ENCODE assay signal across 16 cellular contexts in genomic region chr9:34383904-34384303, GRCh38. TPM values are rescaled to one million over a fixed set of nuclear protein-coding genes. Genes with fewer than 3 reads are reported as not detected.
A peak's percentile ranks its signal among the peaks of the same experiment; 100 is the strongest.
DNase-seq lines count a peak whose midpoint lies in the region; ATAC-seq and TF ChIP-seq lines count a peak whose summit lies in the region.
"Had no signal": no experiment of that assay in that cellular context is flagged by ENCODE, and none has a peak within 500 bp of the region (broad histone marks: within the 10 kb centered on the region; RNA-seq: fewer than 3 reads in every experiment).

No MANE protein-coding gene starts in this region.

- peak overlapping the region; percentile 17 for H3K27ac Mint-ChIP-seq in Caco-2 (ENCODE audit: unreplicated experiment)
- H3K27ac Mint-ChIP-seq in activated CD8-positive, alpha-beta memory T cell treated with anti-CD3 and anti-CD28 coated beads, Interleukin-2, amount 10 ng/mL, durations not matched to agents 7 days and 5 days, result no peak overlapping the region
- H3K27ac Mint-ChIP-seq in activated CD4-positive, alpha-beta memory T cell treated with anti-CD3 and anti-CD28 coated beads, Interleukin-2, amount 10 ng/mL, durations not matched to agents 7 days and 5 days, result no peak overlapping the region

- TF ChIP-seq CTCF in Caco-2 (IDR thresholded peaks at IDR 0.05; ENCODE audit: insufficient read depth in 1 of 2, low read depth in 1 of 2, low read length in 1 of 2, severe bottlenecking in 1 of 2, unreplicated experiment in 1 of 2) (no peak), coronary artery (IDR thresholded peaks at IDR 0.05) (no peak)

- intact Hi-C loops in Caco-2 (cut with micrococcal nuclease; ENCODE audit: unreplicated experiment), result no loop called here

- H3K4me3 Mint-ChIP-seq in Caco-2 (ENCODE audit: unreplicated experiment), result no peak overlapping the region
- no peak overlapping the region for H3K4me3 Mint-ChIP-seq in activated CD8-positive, alpha-beta memory T cell treated with anti-CD3 and anti-CD28 coated beads, Interleukin-2, amount 10 ng/mL, durations not matched to agents 7 days and 5 days
- H3K4me3 Mint-ChIP-seq in activated CD4-positive, alpha-beta memory T cell treated with anti-CD3 and anti-CD28 coated beads, Interleukin-2, amount 10 ng/mL, durations not matched to agents 7 days and 5 days, result no peak overlapping the region
- H3K4me3 Mint-ChIP-seq: CD14-positive monocyte had no signal

- no TSS peak for BruUV-seq in Caco-2 (replicated peaks; lab: Mats Ljungman, UMichigan)

- no peaks in the 10 kb centered on the region for H3K9me3 Mint-ChIP-seq in Caco-2 (ENCODE audit: unreplicated experiment)
- H3K9me3 Mint-ChIP-seq in activated CD8-positive, alpha-beta memory T cell treated with anti-CD3 and anti-CD28 coated beads, Interleukin-2, amount 10 ng/mL, durations not matched to agents 7 days and 5 days (ENCODE audit: low read depth), result no peaks in the 10 kb centered on the region
- H3K9me3 Mint-ChIP-seq in activated CD4-positive, alpha-beta memory T cell treated with anti-CD3 and anti-CD28 coated beads, Interleukin-2, amount 10 ng/mL, durations not matched to agents 7 days and 5 days, result no peaks in the 10 kb centered on the region

- peaks cover 11% of the 10 kb centered on the region for H3K4me1 ChIP-seq in Caco-2
- H3K4me1 ChIP-seq in subcutaneous abdominal adipose tissue (ENCODE audit: control insufficient read depth in 5 of 5, insufficient read depth in 5 of 5, low read length in 5 of 5), result peaks cover 2 to 45% (median 40%) of the 10 kb centered on the region in 5 donors

- H3K9ac ChIP-seq in subcutaneous abdominal adipose tissue (ENCODE audit: low read length in 5 of 5), result peak overlapping the region in 1 of 5 donors; percentile 15
- H3K9ac ChIP-seq: BLaER1 had no signal

- ATAC-seq in activated CD8-positive, alpha-beta memory T cell treated with anti-CD3 and anti-CD28 coated beads, Interleukin-2, amount 10 ng/mL, durations not matched to agents 7 days and 5 days, result no peak
- ATAC-seq in GM19467 (IDR thresholded peaks at IDR 0.05; ENCODE audit: unreplicated experiment), result no peak
- ATAC-seq: HepG2 had no signal

- H3K4me1 Mint-ChIP-seq in Caco-2 (ENCODE audit: low read depth, unreplicated experiment), result peaks cover 22% of the 10 kb centered on the region
- H3K4me1 Mint-ChIP-seq in activated CD8-positive, alpha-beta memory T cell treated with anti-CD3 and anti-CD28 coated beads, Interleukin-2, amount 10 ng/mL, durations not matched to agents 7 days and 5 days, result peaks cover 22% of the 10 kb centered on the region
- peaks cover 27% of the 10 kb centered on the region for H3K4me1 Mint-ChIP-seq in activated CD4-positive, alpha-beta memory T cell treated with anti-CD3 and anti-CD28 coated beads, Interleukin-2, amount 10 ng/mL, durations not matched to agents 7 days and 5 days

- CTCF ChIA-PET in Caco-2 (lab: Charles Lee), result no interaction called here
- CTCF ChIA-PET in activated CD8-positive, alpha-beta memory T cell treated with anti-CD3 and anti-CD28 coated beads, Interleukin-2, amount 10 ng/mL, durations not matched to agents 7 days and 5 days (lab: Charles Lee), result interaction anchor here (1.6 kb wide), 1 partner anchor 20 kb away, joined by 9 read pairs; no protein-coding TSS in a partner anchor
- CTCF ChIA-PET in activated CD4-positive, alpha-beta memory T cell treated with anti-CD3 and anti-CD28 coated beads, Interleukin-2, amount 10 ng/mL, durations not matched to agents 7 days and 5 days (lab: Charles Lee), result no interaction called here

- H3K27me3 ChIP-seq in Caco-2 (replicated peaks; ENCODE audit: control insufficient read depth, insufficient read depth, low read length) (no peaks in the 10 kb centered on the region), subcutaneous abdominal adipose tissue (ENCODE audit: control insufficient read depth in 5 of 5, insufficient read depth in 4 of 5, low read length in 5 of 5) (no peaks in the 10 kb centered on the region)
- H3K27me3 ChIP-seq: BLaER1 had no signal

- no peaks in the 10 kb centered on the region for H3K36me3 Mint-ChIP-seq in Caco-2 (ENCODE audit: insufficient read depth, unreplicated experiment)
- no peaks in the 10 kb centered on the region for H3K36me3 Mint-ChIP-seq in activated CD8-positive, alpha-beta memory T cell treated with anti-CD3 and anti-CD28 coated beads, Interleukin-2, amount 10 ng/mL, durations not matched to agents 7 days and 5 days
- H3K36me3 Mint-ChIP-seq in activated CD4-positive, alpha-beta memory T cell treated with anti-CD3 and anti-CD28 coated beads, Interleukin-2, amount 10 ng/mL, durations not matched to agents 7 days and 5 days (ENCODE audit: low read depth), result no peaks in the 10 kb centered on the region
- H3K36me3 Mint-ChIP-seq: CD4-positive, alpha-beta memory T cell had no signal

- H3K36me3 ChIP-seq in Caco-2 (ENCODE audit: control insufficient read depth, insufficient read depth, low read length), result no peaks in the 10 kb centered on the region
- no peaks in the 10 kb centered on the region for H3K36me3 ChIP-seq in subcutaneous abdominal adipose tissue (ENCODE audit: control insufficient read depth in 5 of 5, insufficient read depth in 5 of 5, low read length in 5 of 5)
- H3K36me3 ChIP-seq: BLaER1 had no signal

- peaks cover under 1% of the 10 kb centered on the region for H3K27me3 Mint-ChIP-seq in Caco-2 (ENCODE audit: insufficient read depth, unreplicated experiment)
- peaks cover 4% of the 10 kb centered on the region for H3K27me3 Mint-ChIP-seq in activated CD8-positive, alpha-beta memory T cell treated with anti-CD3 and anti-CD28 coated beads, Interleukin-2, amount 10 ng/mL, durations not matched to agents 7 days and 5 days
- H3K27me3 Mint-ChIP-seq in activated CD4-positive, alpha-beta memory T cell treated with anti-CD3 and anti-CD28 coated beads, Interleukin-2, amount 10 ng/mL, durations not matched to agents 7 days and 5 days, result peaks cover 7% of the 10 kb centered on the region
- H3K27me3 Mint-ChIP-seq: CD4-positive, alpha-beta memory T cell had no signal

- DNase-seq in Caco-2 (peak in 1 of 2 experiments; percentile 14), coronary artery (ENCODE audit: low spot score) (peak; percentile 52), HuH-7.5 (ENCODE audit: low spot score) (no peak)
- peak; percentile 34 for DNase-seq in activated CD8-positive, alpha-beta memory T cell treated with anti-CD3 and anti-CD28 coated beads, Interleukin-2, amount 10 ng/mL, durations not matched to agents 7 days and 5 days
- no peak for DNase-seq in activated CD4-positive, alpha-beta memory T cell treated with anti-CD3 and anti-CD28 coated beads, Interleukin-2, amount 10 ng/mL, durations not matched to agents 7 days and 5 days
- DNase-seq: Calu3; CD4-positive, alpha-beta memory T cell; DMS79 treated with DMSO at 0.1 percent for 48 hours; GF-D8; GOT3; H7 had no signal

- H3K27ac ChIP-seq in coronary artery, result no peak overlapping the region
- peak overlapping the region; percentile 66 for H3K27ac ChIP-seq in subcutaneous abdominal adipose tissue (ENCODE audit: low read depth, low read length)
- H3K27ac ChIP-seq: BLaER1 had no signal

- H3K4me3 ChIP-seq in Caco-2 (ENCODE audit: low read depth, low read length), result no peak overlapping the region
- no peak overlapping the region for H3K4me3 ChIP-seq in coronary artery
- peak overlapping the region in 1 of 5 donors; percentile 29 for H3K4me3 ChIP-seq in subcutaneous abdominal adipose tissue (ENCODE audit: low read depth in 1 of 5, low read length in 5 of 5)
- H3K4me3 ChIP-seq: BLaER1 had no signal

- H3K9me3 ChIP-seq in Caco-2, result no peaks in the 10 kb centered on the region
- H3K9me3 ChIP-seq in subcutaneous abdominal adipose tissue (ENCODE audit: control insufficient read depth in 5 of 5, low read length in 5 of 5), result no peaks in the 10 kb centered on the region
- H3K9me3 ChIP-seq: BLaER1 had no signal

- POLR2A ChIA-PET in Caco-2 (lab: Charles Lee), result no interaction called here
- POLR2A ChIA-PET in activated CD4-positive, alpha-beta memory T cell treated with anti-CD3 and anti-CD28 coated beads, Interleukin-2, amount 10 ng/mL, durations not matched to agents 7 days and 5 days (lab: Charles Lee), result no interaction called here

RNA-seq across cellular contexts. Expression of gene MYORG, which starts 7.2 kb away (rescaled TPM):
- total RNA-seq in Caco-2 (2022), result 33.4 and 37.3 TPM in 2 replicates
- total RNA-seq in activated CD8-positive, alpha-beta memory T cell treated with anti-CD3 and anti-CD28 coated beads, Interleukin-2, amount 10 ng/mL, durations not matched to agents 7 days and 5 days, result 1 to 10 TPM; 3.7 to 4.2 TPM
- total RNA-seq in activated CD4-positive, alpha-beta memory T cell treated with anti-CD3 and anti-CD28 coated beads, Interleukin-2, amount 10 ng/mL, durations not matched to agents 7 days and 5 days, result 1 to 10 TPM; 2.7 to 4.7 TPM

RNA-seq across cellular contexts. Expression of gene NUDT2, which starts 54.5 kb away (rescaled TPM):
- 14.4 and 15.0 TPM in 2 replicates for total RNA-seq in Caco-2 (2022)
- total RNA-seq in activated CD8-positive, alpha-beta memory T cell treated with anti-CD3 and anti-CD28 coated beads, Interleukin-2, amount 10 ng/mL, durations not matched to agents 7 days and 5 days, result 10 to 100 TPM; 28.9 to 29.7 TPM
- total RNA-seq in activated CD4-positive, alpha-beta memory T cell treated with anti-CD3 and anti-CD28 coated beads, Interleukin-2, amount 10 ng/mL, durations not matched to agents 7 days and 5 days, result 10 to 100 TPM; 33.3 to 35.0 TPM

RNA-seq across cellular contexts. Expression of gene KIF24, which starts 54.8 kb away (rescaled TPM):
- total RNA-seq in Caco-2 (2022), result 3.9 and 4.4 TPM in 2 replicates
- 10 to 100 TPM in 1 of 2 experiments, 1 to 10 TPM in 1; 9.3 to 13.6 TPM for total RNA-seq in activated CD8-positive, alpha-beta memory T cell treated with anti-CD3 and anti-CD28 coated beads, Interleukin-2, amount 10 ng/mL, durations not matched to agents 7 days and 5 days
- total RNA-seq in activated CD4-positive, alpha-beta memory T cell treated with anti-CD3 and anti-CD28 coated beads, Interleukin-2, amount 10 ng/mL, durations not matched to agents 7 days and 5 days, result 1 to 10 TPM; 8.4 to 8.6 TPM

Comparison
In these comparisons a context has a peak if more than half of its experiments do, and no peak if none do; other contexts are left out.
1. DNase-seq: peak in activated CD8-positive, alpha-beta memory T cell treated with anti-CD3 and anti-CD28 coated beads, Interleukin-2, amount 10 ng/mL, durations not matched to agents 7 days and 5 days (single experiment) and coronary artery (single experiment); none in HuH-7.5 (single experiment) and activated CD4-positive, alpha-beta memory T cell treated with anti-CD3 and anti-CD28 coated beads, Interleukin-2, amount 10 ng/mL, durations not matched to agents 7 days and 5 days (single experiment).